Comparison of ENCODE assay signal across 8 cellular contexts in the genomic region with DNA sequence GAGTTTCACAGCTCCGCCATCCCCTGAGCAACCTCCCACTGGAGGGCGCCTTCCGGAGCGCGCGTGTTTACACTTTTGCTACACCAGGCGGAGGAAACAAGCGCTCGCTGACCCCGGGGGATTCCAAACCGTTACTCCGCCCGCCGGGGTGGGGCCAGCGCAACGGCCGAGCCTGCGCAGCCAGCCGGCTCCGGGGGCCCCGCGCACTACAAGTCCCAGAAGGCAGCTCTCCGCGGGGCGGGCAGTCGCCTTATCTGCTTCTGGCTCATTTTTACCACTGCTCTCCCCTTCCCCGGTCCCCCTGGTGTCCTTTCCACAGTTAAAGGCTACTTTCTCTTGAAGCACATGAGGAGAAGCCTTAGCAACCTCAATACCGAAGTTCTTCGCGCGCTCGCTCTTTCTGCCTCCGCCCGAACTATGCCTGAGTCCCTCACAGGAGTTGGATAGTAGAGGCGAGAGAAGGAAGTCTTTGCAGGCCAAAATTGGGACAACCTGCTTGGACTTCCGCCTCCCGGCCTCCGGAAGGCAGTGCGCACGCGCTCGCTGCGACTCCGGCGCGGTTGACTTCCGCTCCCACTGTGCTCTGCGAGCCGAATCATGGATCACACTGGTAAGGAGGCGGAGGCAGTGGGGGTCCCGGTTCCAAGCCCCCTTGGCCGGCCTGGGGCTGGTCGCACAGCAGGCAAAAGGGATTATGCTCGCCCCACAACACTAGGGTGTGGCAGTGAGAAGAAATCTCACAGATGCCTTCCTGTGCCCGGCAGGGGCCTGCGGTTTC. TPM values are rescaled to one million over a fixed set of nuclear protein-coding genes. Genes with fewer than 3 reads are reported as not detected.
DNase-seq lines count a peak whose midpoint lies in the region; ATAC-seq, FAIRE-seq and TF ChIP-seq lines count a peak whose summit lies in the region.

A gene with protein sequence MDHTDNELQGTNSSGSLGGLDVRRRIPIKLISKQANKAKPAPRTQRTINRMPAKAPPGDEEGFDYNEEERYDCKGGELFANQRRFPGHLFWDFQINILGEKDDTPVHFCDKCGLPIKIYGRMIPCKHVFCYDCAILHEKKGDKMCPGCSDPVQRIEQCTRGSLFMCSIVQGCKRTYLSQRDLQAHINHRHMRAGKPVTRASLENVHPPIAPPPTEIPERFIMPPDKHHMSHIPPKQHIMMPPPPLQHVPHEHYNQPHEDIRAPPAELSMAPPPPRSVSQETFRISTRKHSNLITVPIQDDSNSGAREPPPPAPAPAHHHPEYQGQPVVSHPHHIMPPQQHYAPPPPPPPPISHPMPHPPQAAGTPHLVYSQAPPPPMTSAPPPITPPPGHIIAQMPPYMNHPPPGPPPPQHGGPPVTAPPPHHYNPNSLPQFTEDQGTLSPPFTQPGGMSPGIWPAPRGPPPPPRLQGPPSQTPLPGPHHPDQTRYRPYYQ (plus strand): TSS at position 576 of the 778 bp plus-strand sequence. CDS start 22 bp downstream, at position 598.

- POLR2A ChIA-PET in T-cell (lab: Charles Lee) = interaction anchor here (0.6 to 2.5 kb wide), 12 partner anchors 8 to 1459 kb away, joined by 3 to 17 read pairs (median 4); partner anchors contain the start of genes HBP1 (in 2 of the 2), DLD (in 1 of the 2) and NAMPT (in 1 of the 2)

- peak within 1 kb of the TSS; percentile 94 to 97 (median 96) for H3K4me3 Mint-ChIP-seq in T-cell

- peak; percentile 97 for FAIRE-seq in GM12892 (lab: Jason Lieb, UNC)

- no peaks in the 10 kb centered on the region for H3K27me3 Mint-ChIP-seq in T-cell

- peak within 1 kb of the TSS; percentile 26 to 83 (median 69) for H3K4me3 ChIP-seq in adrenal gland
- peak within 1 kb of the TSS; percentile 52 to 97 (median 88) for H3K4me3 ChIP-seq in heart right ventricle
- H3K4me3 ChIP-seq in upper lobe of left lung = peak within 1 kb of the TSS; percentile 61 to 86 (median 75)

- H3K4me1 ChIP-seq in adrenal gland (replicated peaks in 1 of 2) (peaks cover 12 to 39% of the 10 kb centered on the region in 2 donors), heart right ventricle (peaks cover 11 to 49% (median 46%) of the 10 kb centered on the region in 9 donors), upper lobe of left lung (peaks cover 25 to 45% (median 31%) of the 10 kb centered on the region in 4 donors)

- peak; percentile 86 for ATAC-seq in HG02852 (IDR thresholded peaks at IDR 0.05; ENCODE audit: unreplicated experiment)
- ATAC-seq in T-cell (replicated peaks in 1 of 4) = peak; percentile 92 to 96 (median 92)
- peak; percentile 98 to 99 (median 99) for ATAC-seq in heart right ventricle
- peak; percentile 99 for ATAC-seq in upper lobe of left lung (ENCODE audit: low FRiP score in 2 of 2)

- no peaks in the 10 kb centered on the region for H3K9me3 ChIP-seq in adrenal gland (replicated peaks in 1 of 3)
- no peaks in the 10 kb centered on the region for H3K9me3 ChIP-seq in heart right ventricle
- H3K9me3 ChIP-seq in upper lobe of left lung = no peaks in the 10 kb centered on the region

- H3K36me3 Mint-ChIP-seq in T-cell = peaks cover 8% of the 10 kb centered on the region

- intact Hi-C loops in adrenal gland (cut with DNase I) (loop anchor here (5.0 to 10.0 kb wide), 2 partner anchors 129 to 131 kb away; no protein-coding TSS in a partner anchor), heart right ventricle (cut with DNase I) (loop anchor here in 9 of 10 donors (2.0 to 10.0 kb wide), 9 partner anchors 129 to 404 kb away; partner anchors contain the start of genes BCAP29 (in 1 of the 9) and GPR22 (in 1 of the 9)), posterior cingulate gyrus (cut with DNase I) (loop anchor here (5.0 to 10.0 kb wide), 4 partner anchors 129 to 569 kb away; partner anchors contain the start of gene BCAP29)

- H3K27ac Mint-ChIP-seq in T-cell = peak within 1 kb of the TSS; percentile 100

- no peaks in the 10 kb centered on the region for H3K9me3 Mint-ChIP-seq in T-cell

- TF ChIP-seq EP300 in upper lobe of left lung (IDR thresholded peaks at IDR 0.05) = peak in 1 of 4 donors; percentile 41

- CTCF ChIA-PET in T-cell (lab: Charles Lee) = interaction anchor here (0.7 to 4.9 kb wide), 23 partner anchors 8 to 575 kb away, joined by 3 to 75 read pairs (median 6); partner anchors contain the start of genes COG5 (in 2 of the 2), DUS4L (in 2 of the 2), DLD (in 1 of the 2) and HBP1 (in 1 of the 2)

- peaks cover 52 to 55% (median 55%) of the 10 kb centered on the region in 3 donors for H3K4me1 Mint-ChIP-seq in T-cell

- H3K27me3 ChIP-seq in adrenal gland = no peaks in the 10 kb centered on the region
- H3K27me3 ChIP-seq in heart right ventricle = no peaks in the 10 kb centered on the region
- no peaks in the 10 kb centered on the region for H3K27me3 ChIP-seq in upper lobe of left lung

- H3K36me3 ChIP-seq in adrenal gland (replicated peaks in 1 of 2) (no peaks in the 10 kb centered on the region), heart right ventricle (peaks cover 0 to 6% (median 0%) of the 10 kb centered on the region in 9 donors), upper lobe of left lung (peaks cover 0 to 1% (median 0%) of the 10 kb centered on the region in 4 donors)

- DNase-seq in GM12892 (ENCODE audit: insufficient read length) (peak; percentile 70), NCI-H1436 treated with DMSO at 0.1 percent for 48 hours (lab: John Stamatoyannopoulos, UW) (peak; percentile 74), T-cell (peak; percentile 95 to 99 (median 97)), adrenal gland (peak; percentile 96 to 98 (median 97)), heart right ventricle (peak; percentile 97), posterior cingulate gyrus (peak; percentile 92 to 99 (median 96)), upper lobe of left lung (peak; percentile 97 to 98)

- WGBS in adrenal gland, 4 donors = 0% methylated on average over 19 to 56 of the region's 56 CpGs
- WGBS in heart right ventricle, 2 donors = 0% methylated on average over 56 of the region's 56 CpGs
- WGBS in upper lobe of left lung, 2 donors = 0% methylated on average over 28 to 56 of the region's 56 CpGs

- TF ChIP-seq CTCF in adrenal gland (IDR thresholded peaks at IDR 0.05) (peak; percentile 45 to 78 (median 66)), heart right ventricle (IDR thresholded peaks at IDR 0.05) (peak; percentile 42 to 93 (median 73)), upper lobe of left lung (IDR thresholded peaks at IDR 0.05) (peak; percentile 59 to 83 (median 72))

- H3K27ac ChIP-seq in adrenal gland = peak within 1 kb of the TSS; percentile 60 to 96 (median 95)
- peak within 1 kb of the TSS; percentile 92 to 98 (median 96) for H3K27ac ChIP-seq in heart right ventricle
- H3K27ac ChIP-seq in upper lobe of left lung = peak within 1 kb of the TSS; percentile 93 to 99 (median 96)

- peak; percentile 84 for TF ChIP-seq POLR2A in GM12892 (IDR thresholded peaks at IDR 0.05; ENCODE audit: low read depth, low read length)
- peak in 1 of 2 donors; percentile 77 for TF ChIP-seq POLR2A in adrenal gland (IDR thresholded peaks at IDR 0.05)
- TF ChIP-seq POLR2A in upper lobe of left lung (IDR thresholded peaks at IDR 0.05) = peak in 3 of 4 donors; percentile 39 to 81 (median 75)

RNA-seq across cellular contexts. Expression of the gene that starts here (rescaled TPM):
- polyA plus RNA-seq in GM12892 (2012; ENCODE audit: missing spikeins) = 18.0 TPM
- total RNA-seq in T-cell = 10 to 100 TPM; 50.5 to 70.1 (median 61.6) TPM
- total RNA-seq in adrenal gland = 10 to 100 TPM; 18.9 to 34.1 (median 20.1) TPM
- polyA plus RNA-seq in adrenal gland = 10 to 100 TPM in 1 of 3 donors, 1 to 10 TPM in 2; 4.0 to 32.3 (median 5.1) TPM
- total RNA-seq in heart right ventricle = 10 to 100 TPM; 18.3 to 31.3 (median 23.1) TPM
- 1 to 10 TPM; 4.6 to 5.8 TPM for polyA plus RNA-seq in heart right ventricle
- total RNA-seq in upper lobe of left lung = 10 to 100 TPM; 15.1 to 36.8 (median 22.0) TPM

Comparison
In these comparisons a context has a peak if more than half of its experiments do, and no peak if none do; other contexts are left out.
1. Peak in every context shown above with its lines: DNase-seq, ATAC-seq, H3K4me3 ChIP-seq and H3K27ac ChIP-seq.